12 cellular contexts compared by ENCODE assay signal in the genomic region with DNA sequence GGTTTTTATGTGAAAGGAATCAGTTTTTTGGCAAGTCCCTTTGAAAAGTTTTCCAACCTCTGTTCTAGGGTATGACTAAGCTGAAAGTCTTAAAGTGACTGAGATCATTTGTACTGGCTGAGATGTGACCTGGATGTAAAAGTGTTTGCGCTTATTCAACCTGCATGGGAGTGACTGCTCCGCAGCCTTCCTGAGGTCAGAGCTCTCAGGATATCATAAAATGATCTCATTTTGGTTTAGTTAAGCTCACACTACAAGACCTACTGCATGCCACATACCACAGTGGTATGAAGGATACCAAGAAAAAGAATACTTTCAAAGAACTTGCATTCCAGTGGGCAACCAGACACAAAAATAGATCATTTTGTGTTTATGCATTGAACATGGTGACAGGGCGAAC. TPM values are rescaled to one million over a fixed set of nuclear protein-coding genes. Genes with fewer than 3 reads are reported as not detected.
DNase-seq lines count a peak whose midpoint lies in the region; ATAC-seq and TF ChIP-seq lines count a peak whose summit lies in the region.
"Had no signal": no experiment of that assay in that cellular context is flagged by ENCODE, and none has a peak within 500 bp of the region (broad histone marks: within the 10 kb centered on the region; RNA-seq: fewer than 3 reads in every experiment).

No MANE protein-coding gene starts in this region.

- H3K27ac ChIP-seq in HEK293 (ENCODE audit: extremely low read depth, low read depth, low read length), result no peak overlapping the region
- no peak overlapping the region for H3K27ac ChIP-seq in A673 (ENCODE audit: low read depth, low read length, poor library complexity, severe bottlenecking)

- BruUV-seq in A673 (replicated peaks; lab: Mats Ljungman, UMichigan), result no TSS peak

- peaks cover 20% of the 10 kb centered on the region for H3K27me3 ChIP-seq in A673 (replicated peaks; ENCODE audit: insufficient read depth, low read depth, low read length, poor library complexity)

- H3K36me3 ChIP-seq in HEK293 (ENCODE audit: control insufficient read depth in 2 of 2, insufficient read depth in 1 of 2, low read length in 2 of 2), result no peaks in the 10 kb centered on the region
- H3K36me3 ChIP-seq in A673 (ENCODE audit: insufficient read depth, low read length, poor library complexity, severe bottlenecking), result no peaks in the 10 kb centered on the region

- ATAC-seq in esophagus mucosa, result peak; percentile 60
- peak; percentile 52 for ATAC-seq in sciatic nerve
- no peak for ATAC-seq in GM19395 (IDR thresholded peaks at IDR 0.05; ENCODE audit: unreplicated experiment)

- intact Hi-C loops in sciatic nerve (cut with DNase I) (loop anchor here (5.0 to 10.0 kb wide), 2 partner anchors 151 to 529 kb away; no protein-coding TSS in a partner anchor), A673 (cut with micrococcal nuclease; ENCODE audit: unreplicated experiment) (no loop called here)

- POLR2A ChIA-PET in HEK293 (lab: Yijun Ruan, JAX) (no interaction called here), A673 (lab: Charles Lee; ENCODE audit: low non-redundant PET) (no interaction called here)

- H3K4me1 ChIP-seq in HEK293 (ENCODE audit: control insufficient read depth, insufficient read depth, low read length), result no peaks in the 10 kb centered on the region
- no peaks in the 10 kb centered on the region for H3K4me1 ChIP-seq in A673 (ENCODE audit: insufficient read depth, low read length, poor library complexity, severe bottlenecking)

- DNase-seq in SW480 (ENCODE audit: low spot score) (peak; percentile 44), sciatic nerve (ENCODE audit: low spot score) (no peak), A673 (ENCODE audit: low spot score) (no peak), NCI-H2227 treated with DMSO at 0.1 percent for 48 hours (lab: John Stamatoyannopoulos, UW) (no peak), DMS153 treated with DMSO at 0.1 percent for 48 hours (lab: John Stamatoyannopoulos, UW; ENCODE audit: unreplicated experiment) (no peak)
- DNase-seq: central memory CD4-positive, alpha-beta T cell; glutamatergic neuron; MM.1S; NCI-H524 treated with DMSO at 0.1 percent for 48 hours had no signal

- no peak overlapping the region for H3K4me3 ChIP-seq in HEK293 (ENCODE audit: low read depth, low read length)
- no peak overlapping the region for H3K4me3 ChIP-seq in A673 (ENCODE audit: low read depth, low read length, poor library complexity, severe bottlenecking)

- CTCF ChIA-PET in HEK293 (lab: Yijun Ruan, JAX) (interaction anchor here (0.6 to 18.5 kb wide), 5 partner anchors 23 to 151 kb away, joined by 3 to 702 read pairs (median 4); no protein-coding TSS in a partner anchor), A673 (lab: Charles Lee) (no interaction called here)

- no peak for TF ChIP-seq CTCF in HEK293 (tag by site-specific recombination; IDR thresholded peaks at IDR 0.05)
- TF ChIP-seq CTCF in A673 (conservative IDR thresholded peaks at IDR 0.05; ENCODE audit: low read depth, low read length), result no peak

- H3K9me3 ChIP-seq in HEK293 (ENCODE audit: control insufficient read depth, insufficient read depth, low read depth, low read length) (no peaks in the 10 kb centered on the region), A673 (ENCODE audit: low read depth, low read length, poor library complexity, severe bottlenecking) (no peaks in the 10 kb centered on the region)

TF ChIP-seq in HEK293, 187 proteins besides CTCF, POLR2A, EP300 and RAD21:
- no peak for TF ChIP-seq ZNF223 (tag by site-specific recombination; IDR thresholded peaks at IDR 0.05)
- TF ChIP-seq ZNF830 (tag by site-specific recombination; IDR thresholded peaks at IDR 0.05; ENCODE audit: low read depth), result no peak
- peak; percentile 63 for TF ChIP-seq SETDB1 (IDR thresholded peaks at IDR 0.05; ENCODE audit: insufficient read length, low read length)
- no peak for TF ChIP-seq ZNF610 (tag by site-specific recombination; IDR thresholded peaks at IDR 0.05; ENCODE audit: borderline replicate concordance)
- no peak for TF ChIP-seq ZFP69B (tag by site-specific recombination; IDR thresholded peaks at IDR 0.05)
- no peak for TF ChIP-seq ZNF747 (tag by site-specific recombination; IDR thresholded peaks at IDR 0.05)
- no peak for TF ChIP-seq SP7 (tag by site-specific recombination; IDR thresholded peaks at IDR 0.05)
TF ChIP-seq in HEK293: peak in this region for 1.

RNA-seq across cellular contexts. Expression of gene TADA1, which starts 29.9 kb away (rescaled TPM):
- total RNA-seq in esophagus mucosa, result 7.1 TPM
- total RNA-seq in sciatic nerve, result 16.9 TPM
- total RNA-seq in A673 (2021), result 15.2 and 17.8 TPM in 2 replicates
